Comparison of ENCODE assay signal across 20 cellular contexts in genomic region chr7:46115410-46115809, GRCh38.
DNase-seq lines count a peak whose midpoint lies in the region; ATAC-seq, FAIRE-seq and TF ChIP-seq lines count a peak whose summit lies in the region.
"Had no signal": no experiment of that assay in that cellular context is flagged by ENCODE, and none has a peak within 500 bp of the region (broad histone marks: within the 10 kb centered on the region; RNA-seq: fewer than 3 reads in every experiment).

No MANE protein-coding gene starts in this region.

- no peak for ATAC-seq in SK-N-SH treated with all-trans-retinoic acid at 6 μM for 48 hours

- H3K27me3 ChIP-seq in SK-N-SH (ENCODE audit: insufficient read depth) (no peaks in the 10 kb centered on the region), bronchial epithelial cell (ENCODE audit: control insufficient read depth, insufficient read depth, low read length) (no peaks in the 10 kb centered on the region), trophoblast cell (ENCODE audit: insufficient read depth, low read length) (no peaks in the 10 kb centered on the region), WERI-Rb-1 (ENCODE audit: insufficient read depth, low read depth, severe bottlenecking) (peaks cover 2% of the 10 kb centered on the region)
- H3K27me3 ChIP-seq: BLaER1 treated with 17β-estradiol and CSF1 and Interleukin-3, amounts not matched to agents 10 nM and 100 nM had no signal

- H3K4me2 ChIP-seq in SK-N-SH (no peak overlapping the region), trophoblast cell (ENCODE audit: low read length) (no peak overlapping the region)
- H3K4me2 ChIP-seq: BLaER1 treated with 17β-estradiol and CSF1 and Interleukin-3, amounts not matched to agents 10 nM and 100 nM; KMS-11 had no signal

- no peak overlapping the region for H4K91ac ChIP-seq in trophoblast cell (ENCODE audit: low read depth, low read length)

- TF ChIP-seq CTCF in SK-N-SH (IDR thresholded peaks at IDR 0.05) = no peak
- TF ChIP-seq CTCF in bronchial epithelial cell (IDR thresholded peaks at IDR 0.05; ENCODE audit: insufficient read depth, low read length, severe bottlenecking) = no peak
- no peak for TF ChIP-seq CTCF in WERI-Rb-1 (IDR thresholded peaks at IDR 0.05; ENCODE audit: low read depth, low read length)

- H3K9ac ChIP-seq in SK-N-SH (no peak overlapping the region), trophoblast cell (ENCODE audit: low read length) (no peak overlapping the region)
- H3K9ac ChIP-seq: BLaER1 treated with 17β-estradiol and CSF1 and Interleukin-3, amounts not matched to agents 10 nM and 100 nM; KMS-11 had no signal

- H2AK5ac ChIP-seq in trophoblast cell (ENCODE audit: low read length) = peak overlapping the region; percentile 79

- no peaks in the 10 kb centered on the region for H3K9me2 ChIP-seq in SK-N-SH

- H3K36me3 ChIP-seq in SK-N-SH (replicated peaks in 1 of 2; ENCODE audit: control insufficient read depth in 1 of 2, insufficient read depth in 2 of 2, low read length in 1 of 2) = no peaks in the 10 kb centered on the region
- H3K36me3 ChIP-seq in bronchial epithelial cell (ENCODE audit: control insufficient read depth, insufficient read depth, low read length) = no peaks in the 10 kb centered on the region
- no peaks in the 10 kb centered on the region for H3K36me3 ChIP-seq in trophoblast cell (ENCODE audit: control insufficient read depth in 1 of 2, insufficient read depth in 2 of 2, low read length in 2 of 2)
- H3K36me3 ChIP-seq in WERI-Rb-1 = no peaks in the 10 kb centered on the region
- H3K36me3 ChIP-seq: BLaER1 treated with 17β-estradiol and CSF1 and Interleukin-3, amounts not matched to agents 10 nM and 100 nM; HAP-1 had no signal

- FAIRE-seq in bronchial epithelial cell (lab: Jason Lieb, UNC) = no peak
- FAIRE-seq: GM19239 had no signal

- H3K23ac ChIP-seq in trophoblast cell (ENCODE audit: low read length) = no peak overlapping the region

- no peak overlapping the region for H3K14ac ChIP-seq in trophoblast cell (ENCODE audit: low read length)

- H3K79me1 ChIP-seq in trophoblast cell (ENCODE audit: low read length) = peaks cover 3% of the 10 kb centered on the region

- H2AFZ ChIP-seq in SK-N-SH (ENCODE audit: low read depth) = no peak overlapping the region
- H2AFZ ChIP-seq in trophoblast cell (ENCODE audit: insufficient read depth, low read length, poor library complexity) = no peak overlapping the region

- H3K9me3 ChIP-seq in SK-N-SH (no peaks in the 10 kb centered on the region), trophoblast cell (ENCODE audit: insufficient read depth, low read depth, low read length) (no peaks in the 10 kb centered on the region), WERI-Rb-1 (ENCODE audit: severe bottlenecking) (no peaks in the 10 kb centered on the region)
- H3K9me3 ChIP-seq: BLaER1 treated with 17β-estradiol and CSF1 and Interleukin-3, amounts not matched to agents 10 nM and 100 nM; HAP-1 had no signal

- no peaks in the 10 kb centered on the region for H3K79me2 ChIP-seq in SK-N-SH (ENCODE audit: insufficient read depth)
- H3K79me2 ChIP-seq in trophoblast cell (ENCODE audit: control insufficient read depth, insufficient read depth, low read length, poor library complexity) = no peaks in the 10 kb centered on the region

- DNase-seq in SK-N-SH = no peak
- peak; percentile 53 for DNase-seq in LHCN-M2 (ENCODE audit: low read depth)
- DNase-seq in bronchial epithelial cell (ENCODE audit: low read depth) = peak; percentile 3
- DNase-seq in trophoblast cell = no peak
- DNase-seq in WERI-Rb-1 = no peak
- DNase-seq in HUDEP-2 (lab: John Stamatoyannopoulos, UW; ENCODE audit: unreplicated experiment in 76 of 76) = no peak
- no peak for DNase-seq in NCI-H524 treated with DMSO at 0.1 percent for 48 hours (lab: John Stamatoyannopoulos, UW)
- DNase-seq: 8988T, MM.1S, NCI-H1092 treated with DMSO at 0.1 percent for 48 hours, NCI-H1694, NCI-H2107, NCI-H2227 treated with DMSO at 0.1 percent for 48 hours, NCI-H524, SHP77 had no signal

- H4K12ac ChIP-seq in trophoblast cell (ENCODE audit: low read depth, low read length) = no peak overlapping the region

- TF ChIP-seq RAD21 in SK-N-SH (IDR thresholded peaks at IDR 0.05; ENCODE audit: low read length) = no peak

- H3K4me1 ChIP-seq in SK-N-SH (ENCODE audit: control insufficient read depth in 1 of 2, insufficient read depth in 2 of 2, low read depth in 1 of 2, low read length in 1 of 2) = no peaks in the 10 kb centered on the region
- H3K4me1 ChIP-seq in trophoblast cell (ENCODE audit: control insufficient read depth in 1 of 2, insufficient read depth in 2 of 2, low read length in 2 of 2) = no peaks in the 10 kb centered on the region
- H3K4me1 ChIP-seq: BLaER1 treated with 17β-estradiol and CSF1 and Interleukin-3, amounts not matched to agents 10 nM and 100 nM; HAP-1 had no signal

- 63% methylated on average over 3 of the region's 3 CpGs for WGBS in SK-N-SH (ENCODE audit: low lambda C conversion rate)
- no CpG with 5 or more reads among the region's 3 CpGs for WGBS in trophoblast cell (ENCODE audit: extremely low coverage, insufficient coverage, insufficient read length)

- H2BK12ac ChIP-seq in trophoblast cell (ENCODE audit: low read length) = peak overlapping the region; percentile 87

- H3K27ac ChIP-seq in SK-N-SH (ENCODE audit: low read depth in 2 of 2, low read length in 1 of 2) = no peak overlapping the region
- no peak overlapping the region for H3K27ac ChIP-seq in trophoblast cell (ENCODE audit: low read depth, low read length)
- H3K27ac ChIP-seq in WERI-Rb-1 = no peak overlapping the region
- H3K27ac ChIP-seq: BLaER1 treated with 17β-estradiol and CSF1 and Interleukin-3, amounts not matched to agents 10 nM and 100 nM; KMS-11 had no signal

- no peak overlapping the region for H3K18ac ChIP-seq in trophoblast cell (ENCODE audit: low read length)

- no peaks in the 10 kb centered on the region for H3F3A ChIP-seq in SK-N-SH (replicated peaks; ENCODE audit: insufficient read depth)

- no peak for TF ChIP-seq EP300 in SK-N-SH (IDR thresholded peaks at IDR 0.05; ENCODE audit: borderline replicate concordance in 1 of 2, low read depth in 1 of 2, low read length in 1 of 2)

- no peak overlapping the region for H4K8ac ChIP-seq in trophoblast cell (ENCODE audit: low read depth, low read length)

- no peak overlapping the region for H3K4me3 ChIP-seq in SK-N-SH (ENCODE audit: low read depth in 2 of 2, low read length in 1 of 2)
- no peak overlapping the region for H3K4me3 ChIP-seq in bronchial epithelial cell (ENCODE audit: low read depth, low read length)
- H3K4me3 ChIP-seq in trophoblast cell (ENCODE audit: low read depth, low read length) = no peak overlapping the region
- H3K4me3 ChIP-seq in WERI-Rb-1 (ENCODE audit: low read depth, low read length) = no peak overlapping the region
- H3K4me3 ChIP-seq: BLaER1 treated with 17β-estradiol and CSF1 and Interleukin-3, amounts not matched to agents 10 nM and 100 nM; HAP-1 had no signal

- POLR2A ChIA-PET in SK-N-SH (lab: Yijun Ruan, JAX) = no interaction called here

- no peaks in the 10 kb centered on the region for H4K20me1 ChIP-seq in SK-N-SH (ENCODE audit: insufficient read depth)
- H4K20me1 ChIP-seq: BLaER1 treated with 17β-estradiol and CSF1 and Interleukin-3, amounts not matched to agents 10 nM and 100 nM had no signal

- CTCF ChIA-PET in SK-N-SH (lab: Yijun Ruan, JAX) = no interaction called here

- no peak overlapping the region for H3K4ac ChIP-seq in trophoblast cell (ENCODE audit: low read depth, low read length)

- H2BK5ac ChIP-seq in trophoblast cell (ENCODE audit: low read depth, low read length, poor library complexity) = no peak overlapping the region

- no peak overlapping the region for H2BK120ac ChIP-seq in trophoblast cell (ENCODE audit: insufficient read depth, low read length, poor library complexity)

TF ChIP-seq in SK-N-SH, 30 proteins besides CTCF, POLR2A, EP300 and RAD21 (continues in another document):
- TF ChIP-seq FOSL2 (IDR thresholded peaks at IDR 0.05; ENCODE audit: borderline replicate concordance, low read depth) (peak; percentile 43; the same call in 1 of the 2 replicates), EZH2phosphoT487 (IDR thresholded peaks at IDR 0.05; ENCODE audit: borderline replicate concordance, low read depth) (no peak), FOXJ3 (CRISPR knock-in tag; IDR thresholded peaks at IDR 0.05) (no peak), JUND (IDR thresholded peaks at IDR 0.05) (0 out of 2 replicates have a peak, but pooled peaks have one; percentile 23)
- TF ChIP-seq, protein P1, sequence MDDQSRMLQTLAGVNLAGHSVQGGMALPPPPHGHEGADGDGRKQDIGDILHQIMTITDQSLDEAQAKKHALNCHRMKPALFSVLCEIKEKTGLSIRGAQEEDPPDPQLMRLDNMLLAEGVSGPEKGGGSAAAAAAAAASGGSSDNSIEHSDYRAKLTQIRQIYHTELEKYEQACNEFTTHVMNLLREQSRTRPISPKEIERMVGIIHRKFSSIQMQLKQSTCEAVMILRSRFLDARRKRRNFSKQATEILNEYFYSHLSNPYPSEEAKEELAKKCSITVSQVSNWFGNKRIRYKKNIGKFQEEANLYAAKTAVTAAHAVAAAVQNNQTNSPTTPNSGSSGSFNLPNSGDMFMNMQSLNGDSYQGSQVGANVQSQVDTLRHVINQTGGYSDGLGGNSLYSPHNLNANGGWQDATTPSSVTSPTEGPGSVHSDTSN (IDR thresholded peaks at IDR 0.05) = peak; percentile 10; the same call in 1 of the 2 replicates

TF ChIP-seq in SK-N-SH treated with all-trans-retinoic acid at 6 μM for 48 hours, 23 proteins besides CTCF, POLR2A, EP300 and RAD21 (continues in another document):
- TF ChIP-seq ZC3H10 (CRISPR knock-in tag; IDR thresholded peaks at IDR 0.05) (no peak), RARB (CRISPR knock-in tag; IDR thresholded peaks at IDR 0.05) (no peak), GLIS3 (CRISPR knock-in tag; IDR thresholded peaks at IDR 0.05) (no peak)
- TF ChIP-seq, protein P2, sequence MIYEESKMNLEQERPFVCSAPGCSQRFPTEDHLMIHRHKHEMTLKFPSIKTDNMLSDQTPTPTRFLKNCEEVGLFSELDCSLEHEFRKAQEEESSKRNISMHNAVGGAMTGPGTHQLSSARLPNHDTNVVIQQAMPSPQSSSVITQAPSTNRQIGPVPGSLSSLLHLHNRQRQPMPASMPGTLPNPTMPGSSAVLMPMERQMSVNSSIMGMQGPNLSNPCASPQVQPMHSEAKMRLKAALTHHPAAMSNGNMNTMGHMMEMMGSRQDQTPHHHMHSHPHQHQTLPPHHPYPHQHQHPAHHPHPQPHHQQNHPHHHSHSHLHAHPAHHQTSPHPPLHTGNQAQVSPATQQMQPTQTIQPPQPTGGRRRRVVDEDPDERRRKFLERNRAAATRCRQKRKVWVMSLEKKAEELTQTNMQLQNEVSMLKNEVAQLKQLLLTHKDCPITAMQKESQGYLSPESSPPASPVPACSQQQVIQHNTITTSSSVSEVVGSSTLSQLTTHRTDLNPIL (CRISPR knock-in tag; IDR thresholded peaks at IDR 0.05; ENCODE audit: low read depth) = no peak

Comparison
In these comparisons a context has a peak if more than half of its experiments do, and no peak if none do; other contexts are left out.
1. DNase-seq: peak in LHCN-M2 (single experiment) and bronchial epithelial cell (single experiment); none in SK-N-SH (single experiment), trophoblast cell (0 of 2), WERI-Rb-1 (single experiment), HUDEP-2 (0 of 76) and NCI-H524 treated with DMSO at 0.1 percent for 48 hours (single experiment).